ENCODE assay signal across 10 cellular contexts in the genomic region with DNA sequence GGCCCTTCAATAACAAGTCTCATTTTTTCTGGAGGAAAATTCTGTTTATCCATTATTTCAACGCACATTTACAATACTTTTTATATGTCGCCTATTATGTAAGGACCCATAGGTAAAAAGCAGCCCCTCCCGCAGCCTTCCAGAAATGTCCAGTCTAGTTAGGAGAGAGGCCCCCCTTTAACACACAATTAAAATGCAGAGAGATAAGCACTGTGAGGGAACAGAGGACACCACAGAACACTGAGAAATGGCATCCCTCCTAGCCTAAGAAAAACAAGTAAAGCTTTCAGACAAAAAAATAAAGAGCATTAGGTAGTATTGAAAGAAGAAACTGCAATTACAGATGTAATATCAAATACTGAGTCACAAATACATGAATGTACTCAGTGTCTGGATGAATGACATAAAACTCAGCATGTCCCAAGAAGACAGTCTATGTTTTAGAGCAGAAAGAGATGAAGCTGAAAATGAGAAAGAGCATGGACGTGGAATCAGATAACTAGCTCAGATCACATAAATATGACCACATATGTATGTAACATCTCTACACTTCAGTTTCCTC.
"Had no signal": no experiment of that assay in that cellular context is flagged by ENCODE, and none has a peak within 500 bp of the region (broad histone marks: within the 10 kb centered on the region; RNA-seq: fewer than 3 reads in every experiment).

No MANE protein-coding gene starts in this region.

- H3K4me1 Mint-ChIP-seq: IgD-negative memory B cell had no signal

- H3K36me3 Mint-ChIP-seq: IgD-negative memory B cell had no signal

- H3K4me3 Mint-ChIP-seq: HFFc6, IgD-negative memory B cell had no signal

- H3K27ac Mint-ChIP-seq: HFFc6, IgD-negative memory B cell had no signal

- H3K4me1 ChIP-seq: HAP-1 had no signal

- DNase-seq: GM23248, GOT3, H7, HFFc6, KBM-7 had no signal

- H3K9ac ChIP-seq: GM23248 had no signal

- H3K36me3 ChIP-seq: HAP-1 had no signal

- H3K4me3 ChIP-seq: GM23248, HAP-1 had no signal

- H3K27ac ChIP-seq: GM23248, HL-60 had no signal

- ATAC-seq: HCT116, HepG2 had no signal

- H3K9me3 ChIP-seq: HAP-1 had no signal
